29 cellular contexts compared by ENCODE assay signal in the genomic region with DNA sequence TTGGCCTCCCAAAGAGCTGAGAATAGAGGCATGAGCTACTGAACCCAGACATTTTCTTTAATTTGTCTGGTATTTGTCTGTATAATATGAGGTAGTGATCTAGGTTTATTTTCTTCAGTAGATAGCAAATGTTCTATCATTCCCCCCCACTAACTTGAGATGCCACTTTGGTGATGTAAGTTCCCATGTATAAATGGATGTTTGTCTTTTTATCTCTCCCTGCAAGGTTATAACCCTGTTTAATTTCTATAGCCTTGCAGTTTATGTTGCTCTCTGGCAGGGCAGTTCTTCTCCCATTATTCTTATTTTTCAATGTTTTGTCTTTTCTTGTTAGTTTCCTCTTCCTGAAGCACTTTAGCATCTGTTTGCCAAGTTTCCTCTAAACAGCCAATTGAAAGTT.
"Had no signal": no experiment of that assay in that cellular context is flagged by ENCODE, and none has a peak within 500 bp of the region (broad histone marks: within the 10 kb centered on the region; RNA-seq: fewer than 3 reads in every experiment).

No MANE protein-coding gene starts in this region.

- H3K9me3 Mint-ChIP-seq: activated CD4-positive, alpha-beta memory T cell treated with anti-CD3 and anti-CD28 coated beads for 36 hours; activated naive CD4-positive, alpha-beta T cell treated with anti-CD3 and anti-CD28 coated beads, Interleukin-2, amount 10 ng/mL, durations not matched to agents 7 days and 5 days; activated T-cell treated with anti-CD3 and anti-CD28 coated beads, Interleukin-2, amount 50 U/mL, for 72 hours; effector memory CD8-positive, alpha-beta T cell had no signal

- H3K4me3 Mint-ChIP-seq: activated CD4-positive, alpha-beta memory T cell treated with anti-CD3 and anti-CD28 coated beads for 36 hours; activated naive CD4-positive, alpha-beta T cell treated with anti-CD3 and anti-CD28 coated beads, Interleukin-2, amount 10 ng/mL, durations not matched to agents 7 days and 5 days; activated naive CD8-positive, alpha-beta T cell treated with anti-CD3 and anti-CD28 coated beads, Interleukin-2, amount 50 U/mL, for 24 hours; activated T-cell treated with anti-CD3 and anti-CD28 coated beads, Interleukin-2, amount 50 U/mL, for 72 hours; brain; effector memory CD8-positive, alpha-beta T cell; neural crest cell had no signal

- H3K27ac ChIP-seq: dorsolateral prefrontal cortex, esophagus squamous epithelium, gastroesophageal sphincter, lower lobe of right lung, testis, uterus had no signal

- H3K4me1 ChIP-seq: esophagus squamous epithelium, lower lobe of right lung, testis, uterus had no signal

- ATAC-seq: activated naive CD8-positive, alpha-beta T cell treated with anti-CD3 and anti-CD28 coated beads, Interleukin-2, amount 50 U/mL, for 24 hours; activated T-cell treated with anti-CD3 and anti-CD28 coated beads, Interleukin-2, amount 50 U/mL, for 72 hours; effector memory CD8-positive, alpha-beta T cell; gastroesophageal sphincter; left colon; lower lobe of right lung; sciatic nerve had no signal

- H3K27me3 Mint-ChIP-seq: activated CD4-positive, alpha-beta memory T cell treated with anti-CD3 and anti-CD28 coated beads for 36 hours; activated naive CD4-positive, alpha-beta T cell treated with anti-CD3 and anti-CD28 coated beads, Interleukin-2, amount 10 ng/mL, durations not matched to agents 7 days and 5 days; activated naive CD8-positive, alpha-beta T cell treated with anti-CD3 and anti-CD28 coated beads, Interleukin-2, amount 50 U/mL, for 24 hours; brain; effector memory CD8-positive, alpha-beta T cell; naive B cell had no signal

- DNase-seq: activated CD4-positive, alpha-beta memory T cell treated with anti-CD3 and anti-CD28 coated beads for 36 hours; activated CD4-positive, alpha-beta T cell treated with anti-CD3 and anti-CD28 coated beads for 48 hours; activated effector memory CD4-positive, alpha-beta T cell treated with Interleukin-2 at 50 U/mL for 16 hours; activated naive CD4-positive, alpha-beta T cell treated with anti-CD3 and anti-CD28 coated beads, Interleukin-2, amount 10 ng/mL, durations not matched to agents 7 days and 5 days; activated naive CD8-positive, alpha-beta T cell treated with anti-CD3 and anti-CD28 coated beads, Interleukin-2, amount 50 U/mL, for 24 hours; activated T-cell treated with anti-CD3 and anti-CD28 coated beads, Interleukin-2, amount 50 U/mL, for 72 hours; anterior cingulate cortex; central memory CD4-positive, alpha-beta T cell; dorsolateral prefrontal cortex; effector memory CD8-positive, alpha-beta T cell; esophagus squamous epithelium; heart left ventricle; islet precursor cell; left colon; lower lobe of right lung; naive B cell; occipital lobe; stimulated activated CD4-positive, alpha-beta T cell treated with anti-CD3 and anti-CD28 coated beads, Interleukin-15, amount 100 ng/mL, for 24 hours; stimulated activated CD4-positive, alpha-beta T cell treated with anti-CD3 and anti-CD28 coated beads, Interleukin-2, amount 100 ng/mL, for 48 hours; stimulated activated CD8-positive, alpha-beta memory T cell treated with anti-CD3 and anti-CD28 coated beads, Interleukin-4, amount 100 ng/mL, for 48 hours; stimulated activated naive CD4-positive, alpha-beta T cell; testis; trophoblast cell; uterus had no signal

- H3K27ac Mint-ChIP-seq: activated CD4-positive, alpha-beta memory T cell treated with anti-CD3 and anti-CD28 coated beads for 36 hours; activated naive CD4-positive, alpha-beta T cell treated with anti-CD3 and anti-CD28 coated beads, Interleukin-2, amount 10 ng/mL, durations not matched to agents 7 days and 5 days; activated naive CD8-positive, alpha-beta T cell treated with anti-CD3 and anti-CD28 coated beads, Interleukin-2, amount 50 U/mL, for 24 hours; activated T-cell treated with anti-CD3 and anti-CD28 coated beads, Interleukin-2, amount 50 U/mL, for 72 hours; brain; effector memory CD8-positive, alpha-beta T cell had no signal

- H3K4me1 Mint-ChIP-seq: activated naive CD4-positive, alpha-beta T cell treated with anti-CD3 and anti-CD28 coated beads, Interleukin-2, amount 10 ng/mL, durations not matched to agents 7 days and 5 days; brain; neural crest cell had no signal

- H3K36me3 Mint-ChIP-seq: activated CD4-positive, alpha-beta memory T cell treated with anti-CD3 and anti-CD28 coated beads for 36 hours; activated naive CD4-positive, alpha-beta T cell treated with anti-CD3 and anti-CD28 coated beads, Interleukin-2, amount 10 ng/mL, durations not matched to agents 7 days and 5 days; brain; naive B cell had no signal

- H3K9me3 ChIP-seq: esophagus squamous epithelium, gastroesophageal sphincter, lower lobe of right lung, testis, uterus had no signal

- H3K27me3 ChIP-seq: dorsolateral prefrontal cortex, esophagus squamous epithelium, gastroesophageal sphincter, heart left ventricle, testis, uterus had no signal

- H3K4me3 ChIP-seq: dorsolateral prefrontal cortex, esophagus squamous epithelium, gastroesophageal sphincter, heart left ventricle, lower lobe of right lung, smooth muscle cell, testis, uterus had no signal

- H3K36me3 ChIP-seq: esophagus squamous epithelium, gastroesophageal sphincter, heart left ventricle, lower lobe of right lung, uterus had no signal
